Comparison of ENCODE assay signal across 8 cellular contexts in the genomic region with DNA sequence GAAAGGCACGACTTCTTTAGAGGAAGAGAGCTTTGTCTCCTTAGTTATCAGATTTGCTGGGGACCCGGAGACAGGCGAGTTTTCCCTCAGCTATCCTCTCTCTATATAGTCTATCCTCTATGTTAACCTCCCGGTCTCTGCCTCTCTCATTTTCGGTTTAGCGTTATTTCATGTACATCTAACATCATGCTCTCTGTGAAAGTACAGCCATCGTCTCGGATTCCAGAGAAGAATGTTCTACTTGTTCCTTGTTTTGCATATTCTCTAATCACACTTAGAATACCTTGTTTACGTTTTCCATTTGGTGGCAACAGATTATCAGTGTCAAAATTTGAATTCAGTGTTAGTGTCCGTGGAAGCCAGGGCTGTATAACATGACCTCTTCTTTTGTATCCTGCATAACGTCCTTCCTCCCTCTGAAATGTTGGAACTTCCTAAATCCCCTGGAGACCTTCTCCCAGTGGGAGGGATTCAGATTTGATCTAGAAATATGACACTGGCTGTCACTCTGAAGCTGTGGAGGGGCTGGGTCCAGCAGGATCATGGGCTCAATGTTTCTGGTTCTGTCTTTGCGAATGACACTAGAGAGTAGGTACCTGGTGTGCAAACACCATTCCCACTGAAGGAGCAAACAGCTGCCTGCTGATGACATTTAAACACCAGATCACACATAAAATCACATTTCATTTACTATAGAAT. TPM values are rescaled to one million over a fixed set of nuclear protein-coding genes. Genes with fewer than 3 reads are reported as not detected.
DNase-seq lines count a peak whose midpoint lies in the region; ATAC-seq, FAIRE-seq and TF ChIP-seq lines count a peak whose summit lies in the region.

No MANE protein-coding gene starts in this region.

- no peaks in the 10 kb centered on the region for H3K9me3 Mint-ChIP-seq in endothelial cell (ENCODE audit: unreplicated experiment)
- no peaks in the 10 kb centered on the region for H3K9me3 Mint-ChIP-seq in naive thymus-derived CD4-positive, alpha-beta T cell

- H3K9me2 ChIP-seq in PC-3 (replicated peaks; ENCODE audit: low read length): no peaks in the 10 kb centered on the region

- H3K27me3 Mint-ChIP-seq in endothelial cell (ENCODE audit: unreplicated experiment): no peaks in the 10 kb centered on the region
- H3K27me3 Mint-ChIP-seq in naive thymus-derived CD4-positive, alpha-beta T cell: peaks cover 58 to 67% (median 66%) of the 10 kb centered on the region in 5 donors

- POLR2A ChIA-PET in PC-3 (lab: Charles Lee; ENCODE audit: unreplicated experiment): interaction anchor here (0.6 to 1.4 kb wide), 4 partner anchors 59 to 364 kb away, joined by 3 to 11 read pairs (median 4); no protein-coding TSS in a partner anchor
- POLR2A ChIA-PET in naive thymus-derived CD4-positive, alpha-beta T cell (lab: Charles Lee): no interaction called here

- intact Hi-C loops in PC-3 (cut with micrococcal nuclease): loop anchor here (1.0 to 5.0 kb wide), 5 partner anchors 60 to 377 kb away; a partner anchor contains a TSS
- intact Hi-C loops in naive thymus-derived CD4-positive, alpha-beta T cell (cut with micrococcal nuclease): no loop called here

- H3K9ac ChIP-seq in PC-3 (ENCODE audit: low read length): peak overlapping the region; percentile 83

- no peaks in the 10 kb centered on the region for H3K36me3 Mint-ChIP-seq in endothelial cell (ENCODE audit: low read depth, unreplicated experiment)
- H3K36me3 Mint-ChIP-seq in naive thymus-derived CD4-positive, alpha-beta T cell: no peaks in the 10 kb centered on the region

- peaks cover 7% of the 10 kb centered on the region for H3F3A ChIP-seq in PC-3 (ENCODE audit: low read length, unreplicated experiment)

- H2AFZ ChIP-seq in PC-3 (ENCODE audit: low read length): peak overlapping the region; percentile 93

- no peaks in the 10 kb centered on the region for H3K9me3 ChIP-seq in PC-3 (ENCODE audit: low read length)
- no peaks in the 10 kb centered on the region for H3K9me3 ChIP-seq in naive thymus-derived CD4-positive, alpha-beta T cell (ENCODE audit: control insufficient read depth in 2 of 3, low read length in 3 of 3)

- CTCF ChIA-PET in PC-3 (lab: Charles Lee): interaction anchor here (0.5 to 2.4 kb wide), 9 partner anchors 17 to 299 kb away, joined by 3 to 9 read pairs (median 4); a partner anchor contains a TSS
- CTCF ChIA-PET in naive thymus-derived CD4-positive, alpha-beta T cell (lab: Charles Lee): no interaction called here

- TF ChIP-seq CTCF in GM12864 (IDR thresholded peaks at IDR 0.05; ENCODE audit: low read depth, low read length, missing control alignments) (no peak), PC-3 (conservative IDR thresholded peaks at IDR 0.05; ENCODE audit: low read depth, low read length) (no peak), endothelial cell (IDR thresholded peaks at IDR 0.05; ENCODE audit: unreplicated experiment) (no peak)

- peak overlapping the region; percentile 84 for H3K4me2 ChIP-seq in PC-3 (ENCODE audit: low read length)

- peak overlapping the region; percentile 93 for H3K4me3 Mint-ChIP-seq in endothelial cell (ENCODE audit: unreplicated experiment)
- H3K4me3 Mint-ChIP-seq in naive thymus-derived CD4-positive, alpha-beta T cell: peak overlapping the region; percentile 42 to 90 (median 79)

- H3K4me1 ChIP-seq in PC-3 (ENCODE audit: insufficient read depth, low read length): peaks cover 41% of the 10 kb centered on the region
- no peaks in the 10 kb centered on the region for H3K4me1 ChIP-seq in naive thymus-derived CD4-positive, alpha-beta T cell (ENCODE audit: control insufficient read depth in 2 of 2, insufficient read depth in 2 of 2, low read length in 2 of 2)

- H3K27me3 ChIP-seq in PC-3 (ENCODE audit: low read length): no peaks in the 10 kb centered on the region
- H3K27me3 ChIP-seq in naive thymus-derived CD4-positive, alpha-beta T cell (ENCODE audit: control insufficient read depth in 2 of 2, insufficient read depth in 2 of 2, low read length in 2 of 2): peaks cover 0 to 7% of the 10 kb centered on the region in 2 donors

- FAIRE-seq in HTR-8/SVneo (lab: Jason Lieb, UNC): no peak

- BruUV-seq in PC-3 (replicated peaks; lab: Mats Ljungman, UMichigan): TSS peak; percentile 94

- H3K4me3 ChIP-seq in GM12864 (ENCODE audit: low read depth, low read length): peak overlapping the region; percentile 28
- peak overlapping the region; percentile 78 for H3K4me3 ChIP-seq in PC-3 (ENCODE audit: low read length)
- H3K4me3 ChIP-seq in naive thymus-derived CD4-positive, alpha-beta T cell (ENCODE audit: low read length): peak overlapping the region; percentile 54

- H3K27ac Mint-ChIP-seq in endothelial cell (ENCODE audit: unreplicated experiment): peak overlapping the region; percentile 89
- H3K27ac Mint-ChIP-seq in naive thymus-derived CD4-positive, alpha-beta T cell: no peak overlapping the region

- no peaks in the 10 kb centered on the region for H4K20me1 ChIP-seq in PC-3 (ENCODE audit: low read length)

- H3K4me1 Mint-ChIP-seq in endothelial cell (ENCODE audit: unreplicated experiment): peaks cover 18% of the 10 kb centered on the region
- H3K4me1 Mint-ChIP-seq in naive thymus-derived CD4-positive, alpha-beta T cell: peaks cover 8 to 20% (median 16%) of the 10 kb centered on the region in 7 donors

- H3K79me2 ChIP-seq in PC-3 (ENCODE audit: low read length): peaks cover 21% of the 10 kb centered on the region

- no peaks in the 10 kb centered on the region for H3K36me3 ChIP-seq in PC-3 (ENCODE audit: low read depth, low read length)
- no peaks in the 10 kb centered on the region for H3K36me3 ChIP-seq in naive thymus-derived CD4-positive, alpha-beta T cell (ENCODE audit: control insufficient read depth in 2 of 3, insufficient read depth in 3 of 3, low read length in 3 of 3)

- peak overlapping the region; percentile 51 for H3K27ac ChIP-seq in PC-3 (ENCODE audit: low read length)
- H3K27ac ChIP-seq in naive thymus-derived CD4-positive, alpha-beta T cell (ENCODE audit: low read depth, low read length): no peak overlapping the region

- ATAC-seq in GM21723 (IDR thresholded peaks at IDR 0.05; ENCODE audit: unreplicated experiment): peak; percentile 45
- ATAC-seq in PC-3: peak; percentile 42
- ATAC-seq in naive thymus-derived CD4-positive, alpha-beta T cell: peak; percentile 43

- DNase-seq in GM12864 (ENCODE audit: low read depth) (no peak), PC-3 (peak; percentile 36), endothelial cell (ENCODE audit: low spot score) (no peak), HTR-8/SVneo (ENCODE audit: insufficient read length, low spot score) (no peak), activated gamma-delta T cell treated with Interleukin-2 at 50 U/mL for 16 hours (no peak)
- DNase-seq in naive thymus-derived CD4-positive, alpha-beta T cell: no peak
- DNase-seq in stimulated activated CD4-positive, alpha-beta T cell treated with anti-CD3 and anti-CD28 coated beads, Interleukin-4, amount 100 ng/mL, for 24 hours: no peak

RNA-seq across cellular contexts. Expression of a gene that starts 0.7 kb away (rescaled TPM):
- 25.1 and 28.9 TPM in 2 replicates for total RNA-seq in PC-3 (2014; rRNA removed)
- total RNA-seq in endothelial cell (ENCODE audit: unreplicated experiment): 2.7 TPM
- total RNA-seq in naive thymus-derived CD4-positive, alpha-beta T cell: 10 to 100 TPM in 1 of 5 experiments, 1 to 10 TPM in 1, under 1 TPM in 1, not detected in 2; 0.92 to 15.3 (median 3.0) TPM
- polyA plus RNA-seq in naive thymus-derived CD4-positive, alpha-beta T cell: not detected

RNA-seq across cellular contexts. Expression of a gene that starts 40.7 kb away (rescaled TPM):
- total RNA-seq in PC-3 (2014; rRNA removed) (0.55 and 1.0 TPM in 2 replicates), endothelial cell (ENCODE audit: unreplicated experiment) (3.4 TPM)
- total RNA-seq in naive thymus-derived CD4-positive, alpha-beta T cell: under 1 TPM in 1 of 5 experiments, not detected in 4; 0.29 TPM
- polyA plus RNA-seq in naive thymus-derived CD4-positive, alpha-beta T cell: not detected

RNA-seq across cellular contexts. Expression of a gene that starts 51.2 kb away (rescaled TPM):
- total RNA-seq in PC-3 (2014; rRNA removed) (not detected in 2 replicates), endothelial cell (ENCODE audit: unreplicated experiment) (not detected)
- total RNA-seq in naive thymus-derived CD4-positive, alpha-beta T cell: 10 to 100 TPM in 1 of 5 experiments, 1 to 10 TPM in 1, not detected in 3; 3.3 to 34.9 TPM
- not detected for polyA plus RNA-seq in naive thymus-derived CD4-positive, alpha-beta T cell

RNA-seq across cellular contexts. Expression of a gene that starts 57.4 kb away (rescaled TPM):
- total RNA-seq in PC-3 (2014; rRNA removed): 0.58 and 0.63 TPM in 2 replicates
- total RNA-seq in endothelial cell (ENCODE audit: unreplicated experiment): 11.6 TPM
- total RNA-seq in naive thymus-derived CD4-positive, alpha-beta T cell: 10 to 100 TPM in 1 of 5 experiments, under 1 TPM in 1, not detected in 3; 0.72 to 13.2 TPM
- polyA plus RNA-seq in naive thymus-derived CD4-positive, alpha-beta T cell: not detected

RNA-seq across cellular contexts. Expression of a gene that starts 59.8 kb away (rescaled TPM):
- 165 and 172 TPM in 2 replicates for total RNA-seq in PC-3 (2014; rRNA removed)
- 4.0 TPM for total RNA-seq in endothelial cell (ENCODE audit: unreplicated experiment)
- total RNA-seq in naive thymus-derived CD4-positive, alpha-beta T cell: 10 to 100 TPM in 2 of 5 experiments, under 1 TPM in 2, not detected in 1; 0.51 to 77.6 (median 13.6) TPM
- polyA plus RNA-seq in naive thymus-derived CD4-positive, alpha-beta T cell: not detected

Comparison
In these comparisons a context has a peak if more than half of its experiments do, and no peak if none do; other contexts are left out.
1. H3K4me3 ChIP-seq: peak in every context shown above with its lines; median percentile 78 in PC-3; 54 in naive thymus-derived CD4-positive, alpha-beta T cell; 28 in GM12864.